ENCODE assay signal across 18 cellular contexts in genomic region chr17:67129283-67129682, GRCh38.
DNase-seq lines count a peak whose midpoint lies in the region; ATAC-seq and TF ChIP-seq lines count a peak whose summit lies in the region.
"Had no signal": no experiment of that assay in that cellular context is flagged by ENCODE, and none has a peak within 500 bp of the region (broad histone marks: within the 10 kb centered on the region; RNA-seq: fewer than 3 reads in every experiment).

No MANE protein-coding gene starts in this region.

- ATAC-seq in IMR-90 (ENCODE audit: low read depth) = no peak
- no peak for ATAC-seq in GM21529 (IDR thresholded peaks at IDR 0.05; ENCODE audit: unreplicated experiment)

- WGBS in IMR-90 (ENCODE audit: extremely low coverage in 2 of 2, insufficient read length in 1 of 2), 2 experiments = no CpG with 5 or more reads among the region's 3 CpGs

- peaks cover 14% of the 10 kb centered on the region for H3K36me3 ChIP-seq in IMR-90 (ENCODE audit: control insufficient read depth, insufficient read depth, low read length)

- H3K4me2 ChIP-seq in IMR-90 (ENCODE audit: low read depth, low read length) = no peak overlapping the region
- H3K4me2 ChIP-seq: BLaER1 had no signal

- H3K27ac ChIP-seq in IMR-90 (ENCODE audit: insufficient read depth, low read length) = no peak overlapping the region
- H3K27ac ChIP-seq: BLaER1 had no signal

- no peak overlapping the region for H2BK15ac ChIP-seq in IMR-90 (ENCODE audit: low read depth, low read length)

- H3K14ac ChIP-seq in IMR-90 (replicated peaks; ENCODE audit: low read depth, low read length) = no peak overlapping the region

- H2BK5ac ChIP-seq in IMR-90 (ENCODE audit: low read depth, low read length, poor library complexity, severe bottlenecking) = no peak overlapping the region

- H2AFZ ChIP-seq in IMR-90 (replicated peaks; ENCODE audit: low read length, poor library complexity) = no peak overlapping the region

- CTCF ChIA-PET in IMR-90 (lab: Yijun Ruan, JAX) = no interaction called here

- POLR2A ChIA-PET in IMR-90 (lab: Charles Lee; ENCODE audit: unreplicated experiment) = no interaction called here

- H3K18ac ChIP-seq in IMR-90 (ENCODE audit: low read depth, low read length) = no peak overlapping the region

- H2AK5ac ChIP-seq in IMR-90 (ENCODE audit: low read depth, low read length) = no peak overlapping the region

- no peak overlapping the region for H4K5ac ChIP-seq in IMR-90 (ENCODE audit: low read depth, low read length)

- H3K56ac ChIP-seq in IMR-90 (ENCODE audit: extremely low read depth, insufficient read depth, low read length) = no peak overlapping the region

- H3K4me3 ChIP-seq in IMR-90 (ENCODE audit: insufficient read depth, low read depth, low read length) = no peak overlapping the region
- H3K4me3 ChIP-seq: BLaER1 had no signal

- no peak overlapping the region for H4K8ac ChIP-seq in IMR-90 (ENCODE audit: low read depth in 2 of 2, low read length in 2 of 2)

- H2AK9ac ChIP-seq in IMR-90 (replicated peaks; ENCODE audit: low read depth, low read length, poor library complexity) = no peak overlapping the region

- H3K23ac ChIP-seq in IMR-90 (ENCODE audit: low read depth, low read length) = no peak overlapping the region

- H3K4ac ChIP-seq in IMR-90 (ENCODE audit: low read depth, low read length) = no peak overlapping the region

- H3K27me3 ChIP-seq in IMR-90 (ENCODE audit: control insufficient read depth, insufficient read depth, low read length) = no peaks in the 10 kb centered on the region
- H3K27me3 ChIP-seq: BE2C, BLaER1 had no signal

- no peak for TF ChIP-seq CTCF in IMR-90 (conservative IDR thresholded peaks at IDR 0.05; ENCODE audit: low read depth, low read length)

- DNase-seq in ELR (ENCODE audit: low read depth) (peak; percentile 39), IMR-90 (peak; percentile 58), RKO (ENCODE audit: low spot score) (peak; percentile 29), iris pigment epithelial cell (ENCODE audit: low read depth) (peak; percentile 24), G401 (ENCODE audit: low spot score) (no peak), hippocampal formation (lab: John Stamatoyannopoulos, UW) (no peak)
- DNase-seq: 8988T; ACHN; BE2C; C1 segment of cervical spinal cord; CD4-positive, alpha-beta memory T cell; CD4-positive, CD25-positive, alpha-beta regulatory T cell; CD8-positive, alpha-beta memory T cell; COR-L47; DMS79 treated with DMSO at 0.1 percent for 48 hours; GF-D8 had no signal

- in situ Hi-C loops in IMR-90 (cut with MboI; ENCODE audit: low sequenced_read_pairs) = no loop called here
- in situ Hi-C loops in G401 (cut with HindIII; ENCODE audit: low sequenced_read_pairs) = no loop called here

- H3K9me3 ChIP-seq in IMR-90 (ENCODE audit: control insufficient read depth, insufficient read depth, low read length) = no peaks in the 10 kb centered on the region
- H3K9me3 ChIP-seq: BE2C, BLaER1 had no signal

- no peak overlapping the region for H2BK120ac ChIP-seq in IMR-90 (ENCODE audit: low read depth, low read length)

- dilution Hi-C loops in IMR-90 (cut with HindIII; ENCODE audit: low sequenced_read_pairs, unreplicated experiment) = no loop called here

- BruUV-seq in IMR-90 (replicated peaks; lab: Mats Ljungman, UMichigan) = no TSS peak

- no peak overlapping the region for H4K91ac ChIP-seq in IMR-90 (ENCODE audit: insufficient read depth, low read depth, low read length)

- intact Hi-C loops in IMR-90 (cut with micrococcal nuclease) = no loop called here

- no peak for TF ChIP-seq POLR2A in IMR-90 (IDR thresholded peaks at IDR 0.05; ENCODE audit: low read depth, low read length)

- peaks cover 11% of the 10 kb centered on the region in 2 experiments; a peak in 3 of 4 replicates for H3K79me1 ChIP-seq in IMR-90 (ENCODE audit: low read depth in 1 of 2, low read length in 2 of 2)

- TF ChIP-seq RAD21 in IMR-90 (IDR thresholded peaks at IDR 0.05; ENCODE audit: low read length) = no peak

- H4K20me1 ChIP-seq in IMR-90 (ENCODE audit: insufficient read depth, low read length) = no peaks in the 10 kb centered on the region

- H3K9me1 ChIP-seq in IMR-90 (ENCODE audit: insufficient read depth, low read length) = peaks cover 3% of the 10 kb centered on the region

- no peak overlapping the region for H3K9ac ChIP-seq in IMR-90 (ENCODE audit: low read depth, low read length)
- H3K9ac ChIP-seq: BLaER1 had no signal

- no peak overlapping the region for H2BK20ac ChIP-seq in IMR-90 (ENCODE audit: low read depth, low read length)

- H3K4me1 ChIP-seq in IMR-90 (ENCODE audit: control insufficient read depth, insufficient read depth, low read length) = no peaks in the 10 kb centered on the region
- H3K4me1 ChIP-seq: BLaER1 had no signal

TF ChIP-seq in IMR-90, 13 proteins besides CTCF, POLR2A, EP300 and RAD21:
- TF ChIP-seq MXI1 (IDR thresholded peaks at IDR 0.05; ENCODE audit: borderline replicate concordance, low read depth, low read length) = no peak
- no peak for TF ChIP-seq MAZ (IDR thresholded peaks at IDR 0.05; ENCODE audit: borderline replicate concordance, low read depth, low read length)
- no peak for TF ChIP-seq CEBPB (IDR thresholded peaks at IDR 0.05; ENCODE audit: low read depth, low read length)
- TF ChIP-seq RCOR1 (IDR thresholded peaks at IDR 0.05; ENCODE audit: insufficient replicate concordance, low read length) = no peak
- TF ChIP-seq FOS (IDR thresholded peaks at IDR 0.05; ENCODE audit: low read depth, low read length) = no peak
- TF ChIP-seq RFX5 (IDR thresholded peaks at IDR 0.05; ENCODE audit: low read depth, low read length) = no peak
- no peak for TF ChIP-seq MAFK (IDR thresholded peaks at IDR 0.05; ENCODE audit: low read depth, low read length)
- TF ChIP-seq BHLHE40 (IDR thresholded peaks at IDR 0.05; ENCODE audit: low read depth, low read length) = no peak
- no peak for TF ChIP-seq CHD1 (IDR thresholded peaks at IDR 0.05; ENCODE audit: low read depth, low read length)
- TF ChIP-seq SMC3 (IDR thresholded peaks at IDR 0.05; ENCODE audit: low read depth, low read length) = no peak
- TF ChIP-seq USF2 (IDR thresholded peaks at IDR 0.05; ENCODE audit: low read depth, low read length) = no peak
- TF ChIP-seq ELK1 (IDR thresholded peaks at IDR 0.05; ENCODE audit: borderline replicate concordance, low read depth, low read length) = no peak
- TF ChIP-seq NFE2L2 (IDR thresholded peaks at IDR 0.05; ENCODE audit: low read depth, low read length) = no peak

Comparison
In these comparisons a context has a peak if more than half of its experiments do, and no peak if none do; other contexts are left out.
1. DNase-seq: peak in ELR (single experiment), IMR-90 (single experiment), RKO (single experiment) and iris pigment epithelial cell (single experiment); none in G401 (single experiment) and hippocampal formation (0 of 2).